Comparison of ENCODE assay signal across 17 cellular contexts in the genomic region with DNA sequence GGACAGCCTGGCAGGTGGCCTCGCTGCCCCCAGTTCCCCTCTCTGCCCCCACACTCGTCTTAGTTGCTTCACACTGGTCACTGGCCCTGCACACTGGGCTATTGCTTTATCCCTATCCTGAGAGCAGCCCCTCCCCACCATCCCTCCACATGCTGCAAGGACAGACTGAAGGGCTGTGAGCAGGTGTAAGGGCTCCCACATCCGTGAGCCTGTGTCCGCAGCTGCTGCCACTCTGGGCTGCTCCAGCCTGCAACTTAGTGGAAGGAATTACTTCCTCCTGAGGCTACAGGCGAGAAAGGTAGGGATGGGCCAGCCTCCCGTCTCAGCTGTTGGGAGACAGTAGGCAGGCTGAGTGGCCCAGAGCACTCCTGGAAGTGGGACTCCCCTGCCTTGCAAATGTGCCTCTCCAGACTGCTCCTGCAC. TPM values are rescaled to one million over a fixed set of nuclear protein-coding genes. Genes with fewer than 3 reads are reported as not detected.
A peak's percentile ranks its signal among the peaks of the same experiment; 100 is the strongest.
DNase-seq lines count a peak whose midpoint lies in the region; ATAC-seq and TF ChIP-seq lines count a peak whose summit lies in the region.
"Had no signal": no experiment of that assay in that cellular context is flagged by ENCODE, and none has a peak within 500 bp of the region (broad histone marks: within the 10 kb centered on the region; RNA-seq: fewer than 3 reads in every experiment).

No MANE protein-coding gene starts in this region.

- TF ChIP-seq CTCF in brain (conservative IDR thresholded peaks at IDR 0.05): no peak
- TF ChIP-seq CTCF in uterus (IDR thresholded peaks at IDR 0.05): no peak

- peaks cover 55% of the 10 kb centered on the region for H3K4me1 Mint-ChIP-seq in brain

- H3K9me3 ChIP-seq in mucosa of rectum (ENCODE audit: control insufficient read depth in 2 of 2, low read length in 2 of 2): no peaks in the 10 kb centered on the region
- no peaks in the 10 kb centered on the region for H3K9me3 ChIP-seq in uterus
- H3K9me3 ChIP-seq: left lung had no signal

- H3K4me3 ChIP-seq in mucosa of rectum (ENCODE audit: low read length in 2 of 2) (no peak overlapping the region), uterus (no peak overlapping the region)
- H3K4me3 ChIP-seq: K562, left lung, SK-N-MC had no signal

- ATAC-seq in HG03354 (IDR thresholded peaks at IDR 0.05; ENCODE audit: poor library complexity, severe bottlenecking, unreplicated experiment): no peak
- ATAC-seq: activated CD8-positive, alpha-beta T cell treated with anti-CD3 and anti-CD28 coated beads, Interleukin-2, amount 10 ng/mL, durations not matched to agents 7 days and 5 days; K562; left lung; stimulated activated memory B cell treated with anti-CD40 and anti-IgM and Interleukin-4, amounts not matched to agents 10 μg/mL and 1 μg/mL and 100 μg/mL, for 72 hours had no signal

- intact Hi-C loops in uterus (cut with DNase I; ENCODE audit: low total_unique reads): no loop called here

- peaks cover 0 to 4% of the 10 kb centered on the region in 2 donors for H3K36me3 ChIP-seq in mucosa of rectum (ENCODE audit: control insufficient read depth in 2 of 2, insufficient read depth in 2 of 2, low read length in 2 of 2)
- no peaks in the 10 kb centered on the region for H3K36me3 ChIP-seq in uterus

- no peak for TF ChIP-seq POLR2A in uterus (IDR thresholded peaks at IDR 0.05)

- H3K27me3 Mint-ChIP-seq in brain: peaks cover 37% of the 10 kb centered on the region

- DNase-seq in uterus (no peak), hypothalamus (lab: John Stamatoyannopoulos, UW) (no peak)
- DNase-seq: activated B cell treated with CpG ODN at 0.5 μM for 24 hours; activated CD8-positive, alpha-beta T cell treated with anti-CD3 and anti-CD28 coated beads, Interleukin-2, amount 10 ng/mL, durations not matched to agents 7 days and 5 days; activated naive CD4-positive, alpha-beta T cell treated with anti-CD3 and anti-CD28 coated beads for 36 hours; activated T-cell treated with anti-CD3 and anti-CD28 coated beads, Interleukin-2, amount 50 U/mL, for 24 hours; effector CD8-positive, alpha-beta T cell; left lung; NCI-H345; occipital lobe had no signal

- H3K4me3 Mint-ChIP-seq in brain: no peak overlapping the region
- H3K4me3 Mint-ChIP-seq: activated B cell treated with CpG ODN at 0.5 μM for 24 hours; activated CD8-positive, alpha-beta T cell treated with anti-CD3 and anti-CD28 coated beads, Interleukin-2, amount 10 ng/mL, durations not matched to agents 7 days and 5 days; activated naive CD4-positive, alpha-beta T cell treated with anti-CD3 and anti-CD28 coated beads for 36 hours; activated T-cell treated with anti-CD3 and anti-CD28 coated beads, Interleukin-2, amount 50 U/mL, for 24 hours; stimulated activated memory B cell treated with anti-CD40 and anti-IgM and Interleukin-4, amounts not matched to agents 10 μg/mL and 1 μg/mL and 100 μg/mL, for 72 hours had no signal

- peak overlapping the region in 4 of 5 experiments; percentile 31 to 82 (median 54) for H3K27ac Mint-ChIP-seq in brain
- H3K27ac Mint-ChIP-seq: activated B cell treated with CpG ODN at 0.5 μM for 24 hours; activated CD8-positive, alpha-beta T cell treated with anti-CD3 and anti-CD28 coated beads, Interleukin-2, amount 10 ng/mL, durations not matched to agents 7 days and 5 days; activated naive CD4-positive, alpha-beta T cell treated with anti-CD3 and anti-CD28 coated beads for 36 hours; activated T-cell treated with anti-CD3 and anti-CD28 coated beads, Interleukin-2, amount 50 U/mL, for 24 hours; stimulated activated memory B cell treated with anti-CD40 and anti-IgM and Interleukin-4, amounts not matched to agents 10 μg/mL and 1 μg/mL and 100 μg/mL, for 72 hours had no signal

- H3K4me1 ChIP-seq in mucosa of rectum (ENCODE audit: control insufficient read depth in 2 of 2, insufficient read depth in 2 of 2, low read length in 2 of 2) (peaks cover 20 to 41% of the 10 kb centered on the region in 2 donors), uterus (peaks cover 6 to 19% of the 10 kb centered on the region in 2 donors)

- peak overlapping the region; percentile 2 to 38 for H3K27ac ChIP-seq in mucosa of rectum (ENCODE audit: low read depth in 2 of 2, low read length in 2 of 2)
- peak overlapping the region; percentile 85 to 96 for H3K27ac ChIP-seq in uterus
- H3K27ac ChIP-seq: left lung, SK-N-MC had no signal

- peaks cover 3% of the 10 kb centered on the region for H3K36me3 Mint-ChIP-seq in brain

- H3K9ac ChIP-seq in mucosa of rectum (ENCODE audit: low read depth in 1 of 2, low read length in 2 of 2): no peak overlapping the region

- H3K9me3 Mint-ChIP-seq in brain: peaks cover 0 to 5% (median 2%) of the 10 kb centered on the region in 5 experiments
- H3K9me3 Mint-ChIP-seq: activated B cell treated with CpG ODN at 0.5 μM for 24 hours; activated naive CD4-positive, alpha-beta T cell treated with anti-CD3 and anti-CD28 coated beads for 36 hours; activated T-cell treated with anti-CD3 and anti-CD28 coated beads, Interleukin-2, amount 50 U/mL, for 24 hours; stimulated activated memory B cell treated with anti-CD40 and anti-IgM and Interleukin-4, amounts not matched to agents 10 μg/mL and 1 μg/mL and 100 μg/mL, for 72 hours had no signal

- H3K27me3 ChIP-seq in mucosa of rectum (ENCODE audit: control insufficient read depth in 2 of 2, insufficient read depth in 2 of 2, low read length in 2 of 2): peaks cover 0 to 4% of the 10 kb centered on the region in 2 donors
- no peaks in the 10 kb centered on the region for H3K27me3 ChIP-seq in uterus

RNA-seq across cellular contexts. Expression of gene RARRES2, which starts 3.8 kb away (rescaled TPM):
- polyA plus RNA-seq in brain (ENCODE audit: insufficient read depth, low read depth, low replicate concordance): 33.0 TPM
- total RNA-seq in uterus: 100 to 1,000 TPM; 128 to 536 (median 236) TPM
- total RNA-seq: activated B cell treated with CpG ODN at 0.5 μM for 24 hours; activated CD8-positive, alpha-beta T cell treated with anti-CD3 and anti-CD28 coated beads, Interleukin-2, amount 10 ng/mL, durations not matched to agents 7 days and 5 days; activated naive CD4-positive, alpha-beta T cell treated with anti-CD3 and anti-CD28 coated beads for 36 hours; mononuclear cell had no signal

RNA-seq across cellular contexts. Expression of gene ACTR3C, which starts 14.3 kb away (rescaled TPM):
- polyA plus RNA-seq in brain (ENCODE audit: insufficient read depth, low read depth, low replicate concordance): 3.0 TPM
- 10 to 100 TPM in 2 of 4 donors, 1 to 10 TPM in 2; 2.6 to 13.1 (median 10.3) TPM for total RNA-seq in uterus

RNA-seq across cellular contexts. Expression of gene LRRC61, which starts 14.5 kb away (rescaled TPM):
- 90.8 TPM for polyA plus RNA-seq in brain (ENCODE audit: insufficient read depth, low read depth, low replicate concordance)
- total RNA-seq in uterus: 10 to 100 TPM in 3 of 4 donors, 1 to 10 TPM in 1; 5.9 to 41.2 (median 15.3) TPM

RNA-seq across cellular contexts. Expression of gene REPIN1, which starts 31.0 kb away (rescaled TPM):
- polyA plus RNA-seq in brain (ENCODE audit: insufficient read depth, low read depth, low replicate concordance): 146 TPM
- total RNA-seq in uterus: 10 to 100 TPM in 3 of 4 donors, 1 to 10 TPM in 1; 9.7 to 80.8 (median 37.9) TPM

RNA-seq across cellular contexts. Expression of gene ZNF775, which starts 41.5 kb away (rescaled TPM):
- polyA plus RNA-seq in brain (ENCODE audit: insufficient read depth, low read depth, low replicate concordance): 23.0 TPM
- 1 to 10 TPM in 3 of 4 donors, not detected in 1; 2.0 to 8.4 (median 6.7) TPM for total RNA-seq in uterus
